6 cellular contexts compared by ENCODE assay signal in genomic region chr9:111890867-111891266, GRCh38. TPM values are rescaled to one million over a fixed set of nuclear protein-coding genes. Genes with fewer than 3 reads are reported as not detected.
DNase-seq lines count a peak whose midpoint lies in the region; ATAC-seq and TF ChIP-seq lines count a peak whose summit lies in the region.
"Not testable (repeated sequence)": the region's sequence is repeated elsewhere in the genome, so short reads cannot be mapped to it uniquely, and the experiment has no call there.

No MANE protein-coding gene starts in this region.

- TF ChIP-seq CTCF in C4-2B (conservative IDR thresholded peaks at IDR 0.05); PC-9 (conservative IDR thresholded peaks at IDR 0.05); WTC11 (IDR thresholded peaks at IDR 0.05): not testable (repeated sequence)

- not testable (repeated sequence) for H3K4me3 ChIP-seq in PC-9

- intact Hi-C loops in PC-9 (cut with micrococcal nuclease; ENCODE audit: unreplicated experiment): loop anchor here (5.0 to 10.0 kb wide), 2 partner anchors 84 to 484 kb away; no protein-coding TSS in a partner anchor

- peaks cover 43% of the 10 kb centered on the region for H3K4me1 ChIP-seq in PC-9 (replicated peaks; ENCODE audit: insufficient read depth)

- H3K27me3 Mint-ChIP-seq in WTC11 (ENCODE audit: low read depth); memory B cell: not testable (repeated sequence)

- H3K9me3 Mint-ChIP-seq in WTC11, memory B cell: not testable (repeated sequence)

- not testable (repeated sequence) for BruUV-seq in PC-9 (replicated peaks; lab: Mats Ljungman, UMichigan)

- peak; percentile 24 for DNase-seq in NCI-H2171 treated with DMSO at 0.1 percent for 48 hours (lab: John Stamatoyannopoulos, UW)
- peak; percentile 30 for DNase-seq in NCI-H82 treated with DMSO at 0.1 percent for 48 hours (lab: John Stamatoyannopoulos, UW; ENCODE audit: unreplicated experiment)
- not testable (repeated sequence) for DNase-seq in PC-9; WTC11 (ENCODE audit: low spot score); memory B cell (ENCODE audit: low spot score in 2 of 2)

- H3K9me2 ChIP-seq in PC-9 (ENCODE audit: insufficient read depth): not testable (repeated sequence)

- not testable (repeated sequence) for H3K4me2 ChIP-seq in PC-9

- not testable (repeated sequence) for H2AFZ ChIP-seq in PC-9

- not testable (repeated sequence) for H3K27me3 ChIP-seq in PC-9 (ENCODE audit: insufficient read depth, low read depth)

- CTCF ChIA-PET in PC-9 (lab: Charles Lee): interaction anchor here (0.6 kb wide), 1 partner anchor 1442 kb away, joined by 9 read pairs; no protein-coding TSS in a partner anchor
- CTCF ChIA-PET in WTC11 (lab: Charles Lee): not testable (repeated sequence)

- POLR2A ChIA-PET in PC-9 (lab: Charles Lee; ENCODE audit: unreplicated experiment): interaction anchor here (0.6 kb wide), 1 partner anchor 177 kb away, joined by 3 read pairs; no protein-coding TSS in a partner anchor
- POLR2A ChIA-PET in WTC11 (lab: Charles Lee): not testable (repeated sequence)

- H3K4me3 Mint-ChIP-seq in WTC11, memory B cell: not testable (repeated sequence)

- not testable (repeated sequence) for ATAC-seq in WTC11; memory B cell (ENCODE audit: low read depth)

- H3K9me3 ChIP-seq in PC-9 (ENCODE audit: insufficient read depth, low read depth): not testable (repeated sequence)

- not testable (repeated sequence) for H3K4me1 Mint-ChIP-seq in WTC11
- H3K4me1 Mint-ChIP-seq in memory B cell: peaks cover 11% of the 10 kb centered on the region

- H3K27ac ChIP-seq in C4-2B: peak overlapping the region; percentile 60
- H3K27ac ChIP-seq in PC-9: peak overlapping the region; percentile 62; the same call in 1 of the 2 replicates

- H4K20me1 ChIP-seq in PC-9 (ENCODE audit: insufficient read depth): not testable (repeated sequence)

- peak overlapping the region; percentile 84 for H3K27ac Mint-ChIP-seq in WTC11
- H3K27ac Mint-ChIP-seq in memory B cell: peak overlapping the region; percentile 67

- H3F3A ChIP-seq in PC-9 (ENCODE audit: insufficient read depth, low read depth): peaks cover 26% of the 10 kb centered on the region

- not testable (repeated sequence) for H3K79me2 ChIP-seq in PC-9 (ENCODE audit: low read depth)

- H3K36me3 ChIP-seq in PC-9 (ENCODE audit: low read depth): not testable (repeated sequence)

- H3K36me3 Mint-ChIP-seq in WTC11, memory B cell: not testable (repeated sequence)

RNA-seq across cellular contexts. Expression of gene UGCG, which starts 5.7 kb away (rescaled TPM):
- total RNA-seq in PC-9 (2021) (79.8 and 88.7 TPM in 2 replicates), WTC11 (2021) (34.0 to 37.5 TPM (median 34.6 TPM) in 3 replicates)
